Comparison of ENCODE assay signal across 18 cellular contexts in genomic region chr9:15501803-15502202, GRCh38. TPM values are rescaled to one million over a fixed set of nuclear protein-coding genes. Genes with fewer than 3 reads are reported as not detected.
A peak's percentile ranks its signal among the peaks of the same experiment; 100 is the strongest.
DNase-seq lines count a peak whose midpoint lies in the region; ATAC-seq, FAIRE-seq and TF ChIP-seq lines count a peak whose summit lies in the region.
"Had no signal": no experiment of that assay in that cellular context is flagged by ENCODE, and none has a peak within 500 bp of the region (broad histone marks: within the 10 kb centered on the region; RNA-seq: fewer than 3 reads in every experiment).

No MANE protein-coding gene starts in this region.

- H3K4me1 Mint-ChIP-seq in CD4-positive, CD25-positive, alpha-beta regulatory T cell = peaks cover 46 to 79% (median 61%) of the 10 kb centered on the region in 4 donors
- H3K4me1 Mint-ChIP-seq in CD8-positive, alpha-beta T cell (ENCODE audit: low read depth) = peaks cover 69% of the 10 kb centered on the region

- CTCF ChIA-PET in CD8-positive, alpha-beta T cell (lab: Charles Lee) = interaction anchor here (0.7 to 1.3 kb wide), 2 partner anchors 49 to 51 kb away, joined by 4 to 5 read pairs; partner anchors contain the start of gene CCDC171
- CTCF ChIA-PET in H1 (lab: Charles Lee; ENCODE audit: partially characterized antibody) (interaction anchor here (1.0 to 1.3 kb wide), 3 partner anchors 8 to 31 kb away, joined by 3 read pairs; no protein-coding TSS in a partner anchor), GM10248 (lab: Yijun Ruan, JAX) (interaction anchor here (1.5 kb wide), 1 partner anchor 18 kb away, joined by 4 read pairs; no protein-coding TSS in a partner anchor)

- no peak overlapping the region for H4K5ac ChIP-seq in H1 (ENCODE audit: insufficient read length, low read depth, low read length)

- no peak for TF ChIP-seq EP300 in H1 (IDR thresholded peaks at IDR 0.05; ENCODE audit: borderline replicate concordance in 1 of 2, low read depth in 2 of 2, low read length in 2 of 2)

- no peak for TF ChIP-seq RAD21 in H1 (IDR thresholded peaks at IDR 0.05 in 1 of 2, conservative IDR thresholded peaks at IDR 0.05 in 1 of 2; ENCODE audit: low read depth in 2 of 2, low read length in 2 of 2)

- H3K27me3 Mint-ChIP-seq in CD4-positive, CD25-positive, alpha-beta regulatory T cell = no peaks in the 10 kb centered on the region
- H3K27me3 Mint-ChIP-seq in CD8-positive, alpha-beta T cell (ENCODE audit: low read depth) = no peaks in the 10 kb centered on the region
- H3K27me3 Mint-ChIP-seq: CD4-positive, alpha-beta memory T cell had no signal

- no peak overlapping the region for H4K91ac ChIP-seq in H1 (replicated peaks; ENCODE audit: insufficient read length, low read length)

- H4K8ac ChIP-seq in H1 (ENCODE audit: extremely low read depth, insufficient read depth, low read length) = no peak overlapping the region

- H2BK12ac ChIP-seq in H1 (ENCODE audit: low read depth, low read length) = no peak overlapping the region

- H3K4me2 ChIP-seq in H1 (ENCODE audit: insufficient read depth in 1 of 2, low read depth in 2 of 2, low read length in 2 of 2) = no peak overlapping the region

- H2BK120ac ChIP-seq in H1 (replicated peaks; ENCODE audit: low read depth, low read length) = no peak overlapping the region

- H3K4me3 Mint-ChIP-seq in CD4-positive, CD25-positive, alpha-beta regulatory T cell = peak overlapping the region; percentile 17 to 89 (median 64)
- H3K4me3 Mint-ChIP-seq in CD8-positive, alpha-beta T cell = no peak overlapping the region

- no peaks in the 10 kb centered on the region for H3K9me3 Mint-ChIP-seq in CD4-positive, CD25-positive, alpha-beta regulatory T cell
- H3K9me3 Mint-ChIP-seq in CD8-positive, alpha-beta T cell = no peaks in the 10 kb centered on the region
- H3K9me3 Mint-ChIP-seq: CD4-positive, alpha-beta memory T cell had no signal

- peak overlapping the region in 2 of 3 donors; percentile 79 to 80 for H3K27ac Mint-ChIP-seq in CD4-positive, CD25-positive, alpha-beta regulatory T cell
- H3K27ac Mint-ChIP-seq in CD8-positive, alpha-beta T cell = peak overlapping the region; percentile 74

- POLR2A ChIA-PET in CD8-positive, alpha-beta T cell (lab: Charles Lee) = no interaction called here
- POLR2A ChIA-PET in H1 (lab: Charles Lee; ENCODE audit: partially characterized antibody) = interaction anchor here (0.7 to 8.7 kb wide), 9 partner anchors 8 to 52 kb away, joined by 3 to 133 read pairs (median 3); partner anchors contain the start of gene PSIP1
- POLR2A ChIA-PET in GM10248 (lab: Yijun Ruan, JAX) = interaction anchor here (1.1 kb wide), 1 partner anchor 26 kb away, joined by 3 read pairs; no protein-coding TSS in a partner anchor

- no peaks in the 10 kb centered on the region; the same call in 1 of the 2 replicates for H3K79me1 ChIP-seq in H1 (ENCODE audit: low read depth, low read length)

- no peak overlapping the region for H3K4ac ChIP-seq in H1 (replicated peaks; ENCODE audit: insufficient read length, low read depth, low read length)

- H3K27me3 ChIP-seq in CD4-positive, CD25-positive, alpha-beta regulatory T cell (ENCODE audit: control insufficient read depth, insufficient read depth, low read length) = no peaks in the 10 kb centered on the region
- H3K27me3 ChIP-seq in CD8-positive, alpha-beta T cell (ENCODE audit: insufficient read depth, low read length) = no peaks in the 10 kb centered on the region
- H3K27me3 ChIP-seq in H1 (replicated peaks in 1 of 4; ENCODE audit: control insufficient read depth in 3 of 4, extremely low read depth in 1 of 4, insufficient read depth in 3 of 4, low read length in 3 of 4) = no peaks in the 10 kb centered on the region

- H3K23ac ChIP-seq in H1 (ENCODE audit: insufficient read length) = no peak overlapping the region

- peak overlapping the region; percentile 55 for H3K27ac ChIP-seq in CD4-positive, CD25-positive, alpha-beta regulatory T cell (ENCODE audit: insufficient read depth, low read length, poor library complexity, severe bottlenecking)
- no peak overlapping the region for H3K27ac ChIP-seq in CD8-positive, alpha-beta T cell (ENCODE audit: low read depth, low read length)
- H3K27ac ChIP-seq in H1 (ENCODE audit: low read depth, low read length) = no peak overlapping the region
- H3K27ac ChIP-seq: HL-60, RWPE1 had no signal

- TF ChIP-seq POLR2A in H1 (IDR thresholded peaks at IDR 0.05; ENCODE audit: control extremely low read depth in 1 of 2, low read depth in 2 of 2, low read length in 2 of 2) = 0 out of 3 replicates have a peak, but pooled peaks of 1 of the 2 experiments have one; percentile 6

- H3K23me2 ChIP-seq in H1 (ENCODE audit: low read depth, low read length) = no peaks in the 10 kb centered on the region

- no peak for ATAC-seq in CD4-positive, CD25-positive, alpha-beta regulatory T cell (ENCODE audit: low read depth in 2 of 2)
- no peak for ATAC-seq in CD8-positive, alpha-beta T cell
- ATAC-seq in HG03432 (IDR thresholded peaks at IDR 0.05; ENCODE audit: unreplicated experiment) = no peak
- ATAC-seq in GM21717 (IDR thresholded peaks at IDR 0.05; ENCODE audit: unreplicated experiment) = no peak
- ATAC-seq: HepG2 had no signal

- no peak for DNase-seq in CD4-positive, CD25-positive, alpha-beta regulatory T cell
- DNase-seq in CD8-positive, alpha-beta T cell = no peak
- DNase-seq in NCI-H69 (lab: John Stamatoyannopoulos, UW) (peak; percentile 44), H1 (ENCODE audit: low read depth in 1 of 2, low spot score in 2 of 2) (no peak), GM10248 (ENCODE audit: extremely low spot score) (no peak)
- DNase-seq: Calu3; CD4-positive, alpha-beta memory T cell; GDM1; KBM-7; NCI-H1092; NCI-H1436; SHP77 treated with DMSO at 0.1 percent for 48 hours had no signal

- H3K9ac ChIP-seq in H1 (replicated peaks in 1 of 4; ENCODE audit: extremely low read depth in 1 of 4, low read depth in 3 of 4, low read length in 3 of 4) = no peak overlapping the region

- no peak overlapping the region for H2AK5ac ChIP-seq in H1 (ENCODE audit: low read depth, low read length)

- no peak overlapping the region for H3K18ac ChIP-seq in H1 (ENCODE audit: extremely low read depth, low read length)

- H4K20me1 ChIP-seq in H1 (replicated peaks in 1 of 2; ENCODE audit: control insufficient read depth in 1 of 2, insufficient read depth in 2 of 2, low read length in 2 of 2) = peaks cover 21 to 29% of the 10 kb centered on the region in 2 experiments

- H3K9me3 ChIP-seq in CD4-positive, CD25-positive, alpha-beta regulatory T cell (ENCODE audit: control insufficient read depth in 2 of 2, low read length in 2 of 2) = no peaks in the 10 kb centered on the region
- no peaks in the 10 kb centered on the region for H3K9me3 ChIP-seq in CD8-positive, alpha-beta T cell (ENCODE audit: low read length)
- no peaks in the 10 kb centered on the region for H3K9me3 ChIP-seq in H1 (ENCODE audit: insufficient read depth in 2 of 2, low read depth in 1 of 2, low read length in 1 of 2)

- no peak for TF ChIP-seq CTCF in CD8-positive, alpha-beta T cell (IDR thresholded peaks at IDR 0.05)
- no peak for TF ChIP-seq CTCF in H1 (IDR thresholded peaks at IDR 0.05; ENCODE audit: control extremely low read depth in 1 of 3, insufficient read depth in 1 of 3, low read depth in 1 of 3, low read length in 3 of 3)
- no peak for TF ChIP-seq CTCF in GM10248 (IDR thresholded peaks at IDR 0.05; ENCODE audit: control extremely low read depth, extremely low read depth, low read depth, missing control alignments)

- H3K4me3 ChIP-seq in CD4-positive, CD25-positive, alpha-beta regulatory T cell (ENCODE audit: low read depth, low read length) = peak overlapping the region; percentile 35
- H3K4me3 ChIP-seq in CD8-positive, alpha-beta T cell (ENCODE audit: low read depth, low read length) = no peak overlapping the region
- H3K4me3 ChIP-seq in H1 (ENCODE audit: extremely low read depth in 1 of 4, insufficient read depth in 2 of 4, low read depth in 3 of 4, low read length in 4 of 4) = no peak overlapping the region
- H3K4me3 ChIP-seq: SK-N-MC had no signal

- H3K14ac ChIP-seq in H1 (ENCODE audit: insufficient read length) = no peak overlapping the region

- peaks cover 44% of the 10 kb centered on the region for H3K36me3 Mint-ChIP-seq in CD4-positive, CD25-positive, alpha-beta regulatory T cell
- peaks cover 73% of the 10 kb centered on the region for H3K36me3 Mint-ChIP-seq in CD8-positive, alpha-beta T cell

- H3K56ac ChIP-seq in H1 (replicated peaks; ENCODE audit: insufficient read length, low read depth, low read length) = no peak overlapping the region

- H2BK15ac ChIP-seq in H1 (ENCODE audit: low read length) = no peak overlapping the region

- H3K36me3 ChIP-seq in CD4-positive, CD25-positive, alpha-beta regulatory T cell (ENCODE audit: control insufficient read depth, insufficient read depth, low read length) = peaks cover 51% of the 10 kb centered on the region
- H3K36me3 ChIP-seq in CD8-positive, alpha-beta T cell (ENCODE audit: insufficient read depth, low read length) = peaks cover 16% of the 10 kb centered on the region
- peaks cover 20 to 91% (median 61%) of the 10 kb centered on the region in 4 experiments for H3K36me3 ChIP-seq in H1 (ENCODE audit: control insufficient read depth in 2 of 4, insufficient read depth in 4 of 4, low read length in 3 of 4)

- intact Hi-C loops in CD8-positive, alpha-beta T cell (cut with DNase I, micrococcal nuclease) = loop anchor here in 1 of 2 experiments (1.0 kb wide), 1 partner anchor 104 kb away; no protein-coding TSS in a partner anchor

- peaks cover 60% of the 10 kb centered on the region for H3K4me1 ChIP-seq in CD4-positive, CD25-positive, alpha-beta regulatory T cell (ENCODE audit: control insufficient read depth, insufficient read depth, low read length, poor library complexity, severe bottlenecking)
- peaks cover 48% of the 10 kb centered on the region for H3K4me1 ChIP-seq in CD8-positive, alpha-beta T cell (ENCODE audit: insufficient read depth, low read length)
- no peaks in the 10 kb centered on the region for H3K4me1 ChIP-seq in H1 (replicated peaks in 1 of 4; ENCODE audit: control insufficient read depth in 3 of 4, insufficient read depth in 4 of 4, low read length in 3 of 4)

- H3K79me2 ChIP-seq in H1 (ENCODE audit: control insufficient read depth in 1 of 2, insufficient read depth in 2 of 2, low read length in 2 of 2) = peaks cover 43 to 100% of the 10 kb centered on the region in 2 experiments

- no peak overlapping the region for H2BK5ac ChIP-seq in H1 (ENCODE audit: low read depth, low read length)

- H2AFZ ChIP-seq in H1 (ENCODE audit: low read length) = no peak overlapping the region

- FAIRE-seq in H1 (lab: Jason Lieb, UNC) = no peak
- FAIRE-seq: HepG2 had no signal

- WGBS in H1 (ENCODE audit: extremely low coverage in 1 of 2, insufficient coverage in 1 of 2, insufficient read length in 1 of 2, insufficient replicate concordance in 2 of 2, low coverage in 1 of 2, low lambda C conversion rate in 2 of 2, missing lambda C conversion rate in 1 of 2), 2 experiments = 85% methylated on average over 5 of the region's 5 CpGs; no CpG with 5 or more reads in 1 of the 2 experiments

- no peak overlapping the region for H2BK20ac ChIP-seq in H1 (ENCODE audit: low read length)

RNA-seq across cellular contexts. Expression of gene PSIP1, which starts 9.0 kb away (rescaled TPM):
- 131 TPM for total RNA-seq in CD4-positive, CD25-positive, alpha-beta regulatory T cell
- polyA plus RNA-seq in CD4-positive, CD25-positive, alpha-beta regulatory T cell = 100 to 1,000 TPM in 3 of 4 donors, 10 to 100 TPM in 1; 86.0 to 136 (median 113) TPM
- 10 to 100 TPM; 93.5 to 96.0 TPM for total RNA-seq in CD8-positive, alpha-beta T cell
- total RNA-seq in H1 (2021; fragmentation: NEBNext Ultra II Directional; extraction: Animal tissue kit (Norgen Biotek cat#: 25700)) = 368 and 387 TPM in 2 replicates
- 31.6 and 63.3 TPM in 2 replicates for polyA plus RNA-seq in H1 (2011; rRNA removed)
- 157 TPM for polyA plus RNA-seq in H1 (2011; cell fraction: cytosol; rRNA removed)
- 89.6 TPM for polyA plus RNA-seq in H1 (2011; cell fraction: nucleus; rRNA removed)
- 236 to 429 TPM (median 255 TPM) in 4 replicates for polyA plus RNA-seq in H1 (2012, experiment 1 of 2)
- 73.9 TPM for polyA plus RNA-seq in H1 (2012, experiment 2 of 2)
- 444 TPM for polyA plus RNA-seq in H1 (2013, experiment 1 of 2)
- polyA plus RNA-seq in H1 (2013, experiment 2 of 2) = 435 TPM
- polyA minus RNA-seq in H1 (2011; rRNA and poly(A)+ RNA removed) = 45.3 and 46.2 TPM in 2 replicates
- polyA minus RNA-seq in H1 (2011; cell fraction: cytosol; rRNA and poly(A)+ RNA removed) = 143 TPM
- polyA minus RNA-seq in H1 (2011; cell fraction: nucleus; rRNA and poly(A)+ RNA removed) = 239 TPM

RNA-seq across cellular contexts. Expression of gene CCDC171, which starts 51.0 kb away (rescaled TPM):
- total RNA-seq in CD4-positive, CD25-positive, alpha-beta regulatory T cell = 1.1 TPM
- polyA plus RNA-seq in CD4-positive, CD25-positive, alpha-beta regulatory T cell = under 1 TPM; 0.05 to 0.36 (median 0.18) TPM
- 1 to 10 TPM; 1.1 to 1.7 TPM for total RNA-seq in CD8-positive, alpha-beta T cell
- 1.9 and 2.3 TPM in 2 replicates for total RNA-seq in H1 (2021; fragmentation: NEBNext Ultra II Directional; extraction: Animal tissue kit (Norgen Biotek cat#: 25700))
- 0.39 and 0.83 TPM in 2 replicates for polyA plus RNA-seq in H1 (2011; rRNA removed)
- polyA plus RNA-seq in H1 (2011; cell fraction: cytosol; rRNA removed) = 0.63 TPM
- 2.1 TPM for polyA plus RNA-seq in H1 (2011; cell fraction: nucleus; rRNA removed)
- 1.0 to 1.5 TPM (median 1.2 TPM) in 4 replicates for polyA plus RNA-seq in H1 (2012, experiment 1 of 2)
- polyA plus RNA-seq in H1 (2012, experiment 2 of 2) = not detected
- 1.0 TPM for polyA plus RNA-seq in H1 (2013, experiment 1 of 2)
- 1.1 TPM for polyA plus RNA-seq in H1 (2013, experiment 2 of 2)
- 3.4 and 4.1 TPM in 2 replicates for polyA minus RNA-seq in H1 (2011; rRNA and poly(A)+ RNA removed)
- polyA minus RNA-seq in H1 (2011; cell fraction: cytosol; rRNA and poly(A)+ RNA removed) = 1.5 TPM
- 14.6 TPM for polyA minus RNA-seq in H1 (2011; cell fraction: nucleus; rRNA and poly(A)+ RNA removed)
